8 cellular contexts compared by ENCODE assay signal in the genomic region with DNA sequence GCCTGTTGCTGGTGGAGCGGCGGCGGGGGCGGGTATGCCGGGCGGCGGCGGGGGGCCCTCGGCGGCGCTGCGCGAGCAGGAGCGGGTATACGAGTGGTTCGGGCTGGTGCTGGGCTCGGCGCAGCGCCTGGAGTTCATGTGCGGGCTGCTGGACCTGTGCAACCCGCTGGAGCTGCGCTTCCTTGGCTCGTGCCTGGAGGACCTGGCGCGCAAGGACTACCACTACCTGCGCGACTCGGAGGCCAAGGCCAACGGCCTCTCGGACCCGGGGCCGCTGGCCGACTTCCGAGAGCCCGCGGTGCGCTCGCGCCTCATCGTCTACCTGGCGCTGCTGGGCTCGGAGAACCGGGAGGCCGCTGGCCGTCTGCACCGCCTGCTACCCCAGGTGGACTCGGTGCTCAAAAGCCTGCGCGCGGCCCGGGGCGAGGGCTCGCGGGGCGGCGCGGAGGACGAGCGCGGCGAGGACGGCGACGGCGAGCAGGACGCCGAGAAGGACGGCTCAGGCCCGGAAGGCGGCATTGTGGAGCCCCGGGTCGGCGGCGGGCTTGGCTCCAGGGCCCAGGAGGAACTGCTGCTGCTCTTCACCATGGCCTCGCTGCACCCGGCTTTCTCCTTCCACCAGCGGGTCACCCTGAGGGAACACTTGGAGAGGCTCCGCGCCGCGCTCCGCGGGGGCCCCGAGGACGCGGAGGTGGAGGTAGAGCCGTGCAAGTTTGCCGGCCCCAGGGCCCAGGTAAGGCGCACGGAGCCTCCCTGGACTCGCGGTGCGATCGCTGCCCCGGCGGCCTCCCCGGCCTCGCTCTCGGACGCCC. TPM values are rescaled to one million over a fixed set of nuclear protein-coding genes. Genes with fewer than 3 reads are reported as not detected.
DNase-seq lines count a peak whose midpoint lies in the region; ATAC-seq and TF ChIP-seq lines count a peak whose summit lies in the region.

No MANE protein-coding gene starts in this region.

- H3K4me1 Mint-ChIP-seq in Caco-2 (ENCODE audit: low read depth, unreplicated experiment) (no peaks in the 10 kb centered on the region), type B pancreatic cell (ENCODE audit: unreplicated experiment) (peaks cover 26% of the 10 kb centered on the region)
- peaks cover 43% of the 10 kb centered on the region for H3K4me1 Mint-ChIP-seq in activated naive CD4-positive, alpha-beta T cell treated with anti-CD3 and anti-CD28 coated beads, Interleukin-2, amount 10 ng/mL, durations not matched to agents 7 days and 5 days

- TF ChIP-seq CTCF in Caco-2 (IDR thresholded peaks at IDR 0.05; ENCODE audit: insufficient read depth in 1 of 2, low read depth in 1 of 2, low read length in 1 of 2, severe bottlenecking in 1 of 2, unreplicated experiment in 1 of 2) = no peak
- no peak for TF ChIP-seq CTCF in osteoblast (IDR thresholded peaks at IDR 0.05; ENCODE audit: extremely low read depth, low read depth, low read length)
- no peak for TF ChIP-seq CTCF in type B pancreatic cell (conservative IDR thresholded peaks at IDR 0.05)

- H3K36me3 Mint-ChIP-seq in Caco-2 (ENCODE audit: insufficient read depth, unreplicated experiment) (no peaks in the 10 kb centered on the region), type B pancreatic cell (no peaks in the 10 kb centered on the region)
- peaks cover 12% of the 10 kb centered on the region for H3K36me3 Mint-ChIP-seq in activated naive CD4-positive, alpha-beta T cell treated with anti-CD3 and anti-CD28 coated beads, Interleukin-2, amount 10 ng/mL, durations not matched to agents 7 days and 5 days

- no peaks in the 10 kb centered on the region for H4K20me1 ChIP-seq in osteoblast (ENCODE audit: insufficient read depth, low read length)

- DNase-seq in Caco-2 = peak; percentile 26 to 37
- DNase-seq in activated naive CD4-positive, alpha-beta T cell treated with anti-CD3 and anti-CD28 coated beads, Interleukin-2, amount 10 ng/mL, durations not matched to agents 7 days and 5 days = peak; percentile 64
- DNase-seq in glomerular visceral epithelial cell (ENCODE audit: extremely low spot score) = peak; percentile 57
- peak; percentile 89 for DNase-seq in osteoblast (ENCODE audit: insufficient read length, low spot score, missing footprints)
- peak; percentile 74 for DNase-seq in type B pancreatic cell (ENCODE audit: extremely low spot score, unreplicated experiment)

- BruUV-seq in Caco-2 (replicated peaks; lab: Mats Ljungman, UMichigan) = no TSS peak

- H2AFZ ChIP-seq in osteoblast (ENCODE audit: low read length) = peak overlapping the region; percentile 75

- H3K27me3 ChIP-seq in Caco-2 (replicated peaks; ENCODE audit: control insufficient read depth, insufficient read depth, low read length) = no peaks in the 10 kb centered on the region
- peaks cover 4% of the 10 kb centered on the region for H3K27me3 ChIP-seq in osteoblast (ENCODE audit: insufficient read depth, low read length)

- peak overlapping the region; percentile 76 for H3K4me3 Mint-ChIP-seq in Caco-2 (ENCODE audit: unreplicated experiment)
- peak overlapping the region; percentile 94 for H3K4me3 Mint-ChIP-seq in activated naive CD4-positive, alpha-beta T cell treated with anti-CD3 and anti-CD28 coated beads, Interleukin-2, amount 10 ng/mL, durations not matched to agents 7 days and 5 days
- peak overlapping the region; percentile 96 for H3K4me3 Mint-ChIP-seq in type B pancreatic cell

- H3K9me3 ChIP-seq in Caco-2 (no peaks in the 10 kb centered on the region), osteoblast (ENCODE audit: low read depth, low read length) (no peaks in the 10 kb centered on the region)

- ATAC-seq in HG03159 (IDR thresholded peaks at IDR 0.05; ENCODE audit: unreplicated experiment) (peak; percentile 10), HG03378 (IDR thresholded peaks at IDR 0.05; ENCODE audit: unreplicated experiment) (no peak)

- H3K4me1 ChIP-seq in Caco-2 (peaks cover 10% of the 10 kb centered on the region), osteoblast (ENCODE audit: insufficient read depth, low read length) (peaks cover 24% of the 10 kb centered on the region)

- peak overlapping the region; percentile 91 for H3K4me2 ChIP-seq in osteoblast (ENCODE audit: insufficient read depth, low read length)

- POLR2A ChIA-PET in Caco-2 (lab: Charles Lee) = no interaction called here

- CTCF ChIA-PET in Caco-2 (lab: Charles Lee) = no interaction called here
- CTCF ChIA-PET in activated naive CD4-positive, alpha-beta T cell treated with anti-CD3 and anti-CD28 coated beads, Interleukin-2, amount 10 ng/mL, durations not matched to agents 7 days and 5 days (lab: Charles Lee) = interaction anchor here (0.8 to 4.9 kb wide), 5 partner anchors 12 to 200 kb away, joined by 3 to 25 read pairs (median 3); no protein-coding TSS in a partner anchor

- H3K36me3 ChIP-seq in Caco-2 (ENCODE audit: control insufficient read depth, insufficient read depth, low read length) (no peaks in the 10 kb centered on the region), osteoblast (ENCODE audit: insufficient read depth, low read length) (no peaks in the 10 kb centered on the region)

- intact Hi-C loops in Caco-2 (cut with micrococcal nuclease; ENCODE audit: unreplicated experiment) = loop anchor here (10.0 kb wide), 1 partner anchor 339 kb away; a partner anchor contains a TSS

- peaks cover 42% of the 10 kb centered on the region for H3K79me2 ChIP-seq in osteoblast (ENCODE audit: insufficient read depth, low read length)

- H3K4me3 ChIP-seq in Caco-2 (ENCODE audit: low read depth, low read length) (peak overlapping the region; percentile 69), osteoblast (ENCODE audit: insufficient read depth, low read length) (peak overlapping the region; percentile 81)

- H3K27ac Mint-ChIP-seq in Caco-2 (ENCODE audit: unreplicated experiment) (no peak overlapping the region), type B pancreatic cell (no peak overlapping the region)
- peak overlapping the region; percentile 87 for H3K27ac Mint-ChIP-seq in activated naive CD4-positive, alpha-beta T cell treated with anti-CD3 and anti-CD28 coated beads, Interleukin-2, amount 10 ng/mL, durations not matched to agents 7 days and 5 days

- 0 out of 2 replicates have a peak, but pooled peaks have one; percentile 1 for TF ChIP-seq POLR2A in Raji (IDR thresholded peaks at IDR 0.05; ENCODE audit: insufficient read depth, low read depth, low read length)

- peak overlapping the region; percentile 21 for H3K27ac ChIP-seq in osteoblast (ENCODE audit: low read depth, low read length)

- no peaks in the 10 kb centered on the region for H3K9me3 Mint-ChIP-seq in Caco-2 (ENCODE audit: unreplicated experiment)
- H3K9me3 Mint-ChIP-seq in activated naive CD4-positive, alpha-beta T cell treated with anti-CD3 and anti-CD28 coated beads, Interleukin-2, amount 10 ng/mL, durations not matched to agents 7 days and 5 days = no peaks in the 10 kb centered on the region
- H3K9me3 Mint-ChIP-seq in type B pancreatic cell = no peaks in the 10 kb centered on the region

- H3K27me3 Mint-ChIP-seq in Caco-2 (ENCODE audit: insufficient read depth, unreplicated experiment) (no peaks in the 10 kb centered on the region), type B pancreatic cell (peaks cover 14% of the 10 kb centered on the region)
- no peaks in the 10 kb centered on the region for H3K27me3 Mint-ChIP-seq in activated naive CD4-positive, alpha-beta T cell treated with anti-CD3 and anti-CD28 coated beads, Interleukin-2, amount 10 ng/mL, durations not matched to agents 7 days and 5 days

RNA-seq across cellular contexts. Expression of a gene that starts 1.0 kb away (rescaled TPM):
- total RNA-seq in Caco-2 (2022) = 6.9 and 8.9 TPM in 2 replicates
- total RNA-seq in osteoblast = 7.4 and 10.1 TPM in 2 replicates
- 18.0 and 21.3 TPM in 2 replicates for total RNA-seq in type B pancreatic cell (ENCODE audit: low replicate concordance)

Comparison
In these comparisons a context has a peak if more than half of its experiments do, and no peak if none do; other contexts are left out.
1. DNase-seq: peak in every context shown above with its lines; median percentile 89 in osteoblast; 74 in type B pancreatic cell; 64 in activated naive CD4-positive, alpha-beta T cell treated with anti-CD3 and anti-CD28 coated beads, Interleukin-2, amount 10 ng/mL, durations not matched to agents 7 days and 5 days; 57 in glomerular visceral epithelial cell; 32 in Caco-2.